Comparison of ENCODE assay signal across 8 cellular contexts in genomic region chr7:66204822-66205735, GRCh38. TPM values are rescaled to one million over a fixed set of nuclear protein-coding genes. Genes with fewer than 3 reads are reported as not detected.
A peak's percentile ranks its signal among the peaks of the same experiment; 100 is the strongest.
DNase-seq lines count a peak whose midpoint lies in the region; ATAC-seq and TF ChIP-seq lines count a peak whose summit lies in the region.

Gene TPST1 (plus strand): TSS chr7:66205334. CDS start chr7:66240426, 35,092 bp downstream.

- peaks cover 36% of the 10 kb centered on the region for H3K4me1 Mint-ChIP-seq in activated T-cell treated with anti-CD3 and anti-CD28 coated beads, Interleukin-2, amount 50 U/mL, for 24 hours (ENCODE audit: low read depth)

- CTCF ChIA-PET in OCI-LY7 (lab: Charles Lee; ENCODE audit: unreplicated experiment), result no interaction called here

- H3K27ac Mint-ChIP-seq in activated T-cell treated with anti-CD3 and anti-CD28 coated beads, Interleukin-2, amount 50 U/mL, for 24 hours, result peak within 1 kb of the TSS; percentile 75

- peak; percentile 98 for DNase-seq in DMS 273 (lab: John Stamatoyannopoulos, UW; ENCODE audit: unreplicated experiment)
- DNase-seq in HuH-7 (ENCODE audit: low spot score), result peak; percentile 100
- DNase-seq in OCI-LY7 (ENCODE audit: low spot score), result peak; percentile 94
- DNase-seq in activated T-cell treated with anti-CD3 and anti-CD28 coated beads, Interleukin-2, amount 50 U/mL, for 24 hours, result peak; percentile 90
- DNase-seq in erythroblast (lab: John Stamatoyannopoulos, UW), result peak; percentile 69
- peak; percentile 52 to 63 for DNase-seq in stimulated activated CD8-positive, alpha-beta memory T cell treated with anti-CD3 and anti-CD28 coated beads, Interleukin-4, amount 100 ng/mL, for 4 hours (ENCODE audit: low read depth in 2 of 2, low spot score in 1 of 2)

- no peaks in the 10 kb centered on the region for H3K9me3 Mint-ChIP-seq in activated T-cell treated with anti-CD3 and anti-CD28 coated beads, Interleukin-2, amount 50 U/mL, for 24 hours

- TF ChIP-seq POLR2A in erythroblast (IDR thresholded peaks at IDR 0.05; ENCODE audit: low read length), result no peak

- H3K27ac ChIP-seq in OCI-LY7 (ENCODE audit: low read depth, low read length, poor library complexity, severe bottlenecking) (no peak within 1 kb of the TSS), mucosa of rectum (ENCODE audit: low read depth in 2 of 2, low read length in 2 of 2) (peak within 1 kb of the TSS; percentile 7 to 32)

- H3K9me3 ChIP-seq in OCI-LY7 (ENCODE audit: low read length), result no peaks in the 10 kb centered on the region
- H3K9me3 ChIP-seq in mucosa of rectum (ENCODE audit: control insufficient read depth in 2 of 2, low read length in 2 of 2), result no peaks in the 10 kb centered on the region

- H3K4me1 ChIP-seq in OCI-LY7 (ENCODE audit: insufficient read depth, low read length, poor library complexity, severe bottlenecking) (peaks cover 6% of the 10 kb centered on the region), mucosa of rectum (ENCODE audit: control insufficient read depth in 2 of 2, insufficient read depth in 2 of 2, low read length in 2 of 2) (peaks cover 3 to 6% of the 10 kb centered on the region in 2 donors)

- no TSS peak for BruUV-seq in OCI-LY7 (replicated peaks; lab: Mats Ljungman, UMichigan)

- TF ChIP-seq CTCF in OCI-LY7 (conservative IDR thresholded peaks at IDR 0.05; ENCODE audit: low read length), result peak; percentile 65

- H3K4me2 ChIP-seq in OCI-LY7 (ENCODE audit: low read length), result peak within 1 kb of the TSS; percentile 100

- peak within 1 kb of the TSS; percentile 100 for H2AFZ ChIP-seq in OCI-LY7 (ENCODE audit: low read length)

- peak within 1 kb of the TSS; percentile 84 for H3K4me3 Mint-ChIP-seq in activated T-cell treated with anti-CD3 and anti-CD28 coated beads, Interleukin-2, amount 50 U/mL, for 24 hours

- ATAC-seq in GM21515 (IDR thresholded peaks at IDR 0.05; ENCODE audit: unreplicated experiment), result peak; percentile 95

- no peaks in the 10 kb centered on the region for H3K9me2 ChIP-seq in OCI-LY7 (ENCODE audit: insufficient read depth, low read length)

- H4K20me1 ChIP-seq in OCI-LY7 (ENCODE audit: insufficient read depth, low read length), result no peaks in the 10 kb centered on the region

- POLR2A ChIA-PET in OCI-LY7 (lab: Charles Lee), result interaction anchor here (0.5 to 1.1 kb wide), 4 partner anchors 9 to 210 kb away, joined by 3 to 6 read pairs (median 3); no protein-coding TSS in a partner anchor

- peaks cover 0 to 4% of the 10 kb centered on the region in 2 donors for H3K27me3 ChIP-seq in mucosa of rectum (ENCODE audit: control insufficient read depth in 2 of 2, insufficient read depth in 2 of 2, low read length in 2 of 2)

- intact Hi-C loops in OCI-LY7 (cut with micrococcal nuclease; ENCODE audit: unreplicated experiment), result no loop called here

- peak within 1 kb of the TSS; percentile 63 to 83 for H3K9ac ChIP-seq in mucosa of rectum (ENCODE audit: low read depth in 1 of 2, low read length in 2 of 2)

- peaks cover 5% of the 10 kb centered on the region for H3K36me3 Mint-ChIP-seq in activated T-cell treated with anti-CD3 and anti-CD28 coated beads, Interleukin-2, amount 50 U/mL, for 24 hours (ENCODE audit: low read depth)

- H3K27me3 Mint-ChIP-seq in activated T-cell treated with anti-CD3 and anti-CD28 coated beads, Interleukin-2, amount 50 U/mL, for 24 hours, result peaks cover 24% of the 10 kb centered on the region

- H3K4me3 ChIP-seq in OCI-LY7 (ENCODE audit: low read depth, low read length, poor library complexity, severe bottlenecking), result peak within 1 kb of the TSS; percentile 80
- peak within 1 kb of the TSS; percentile 78 to 87 for H3K4me3 ChIP-seq in mucosa of rectum (ENCODE audit: low read length in 2 of 2)

- no peaks in the 10 kb centered on the region for H3K36me3 ChIP-seq in OCI-LY7 (ENCODE audit: insufficient read depth, low read length)
- no peaks in the 10 kb centered on the region for H3K36me3 ChIP-seq in mucosa of rectum (ENCODE audit: control insufficient read depth in 2 of 2, insufficient read depth in 2 of 2, low read length in 2 of 2)

- no peaks in the 10 kb centered on the region for H3K79me2 ChIP-seq in OCI-LY7 (ENCODE audit: insufficient read depth, low read depth, low read length)

RNA-seq across cellular contexts. Expression of gene TPST1, which starts in this region (rescaled TPM):
- 6.6 and 11.4 TPM in 2 replicates for total RNA-seq in OCI-LY7 (2014; rRNA removed; shearing (Covaris generic))
- total RNA-seq in OCI-LY7 (2022), result 3.5 and 6.3 TPM in 2 replicates
